10 cellular contexts compared by ENCODE assay signal in the genomic region with DNA sequence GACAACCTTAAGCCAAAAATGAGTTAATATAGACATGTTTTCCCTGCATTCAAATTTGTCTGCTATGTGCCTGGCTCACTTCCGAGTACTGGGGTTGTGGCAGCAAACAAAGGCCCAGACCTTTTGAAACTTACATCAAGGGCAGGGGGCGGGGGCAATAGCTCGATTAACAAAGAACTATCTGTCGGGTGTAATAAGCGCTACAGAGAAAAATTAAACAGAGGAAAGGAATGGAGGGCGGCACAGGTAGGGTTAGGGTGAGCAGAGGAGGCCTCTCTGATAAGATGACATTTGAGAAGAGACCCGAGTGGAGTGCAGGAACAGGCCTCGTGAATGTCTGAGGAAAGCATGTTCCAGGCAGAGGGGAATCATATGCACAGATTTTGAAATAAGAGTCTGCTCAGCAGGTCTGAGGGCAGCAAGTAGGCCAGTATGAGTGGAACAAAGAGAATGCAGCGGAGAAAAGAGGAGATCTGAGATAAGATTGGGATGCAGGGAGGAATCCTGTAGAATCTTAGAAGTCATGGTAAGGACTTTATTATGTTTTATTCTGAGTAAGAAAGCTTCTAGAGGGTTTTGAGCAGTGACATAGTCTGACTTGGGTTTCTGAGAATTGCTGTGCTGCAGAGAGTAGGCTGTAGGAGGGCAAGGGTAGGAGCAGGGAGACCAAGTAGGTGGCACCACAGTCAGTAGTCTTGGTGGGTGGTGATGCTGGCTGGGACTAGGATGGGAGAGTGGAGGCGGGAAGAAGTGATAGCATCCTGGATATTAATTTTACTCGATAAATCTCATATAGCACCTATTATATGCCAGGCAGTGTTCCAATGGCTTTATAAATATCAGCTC. TPM values are rescaled to one million over a fixed set of nuclear protein-coding genes. Genes with fewer than 3 reads are reported as not detected.
DNase-seq lines count a peak whose midpoint lies in the region; ATAC-seq and TF ChIP-seq lines count a peak whose summit lies in the region.
"Had no signal": no experiment of that assay in that cellular context is flagged by ENCODE, and none has a peak within 500 bp of the region (broad histone marks: within the 10 kb centered on the region; RNA-seq: fewer than 3 reads in every experiment).

No MANE protein-coding gene starts in this region.

- H3K36me3 ChIP-seq in left lung (no peaks in the 10 kb centered on the region), upper lobe of right lung (no peaks in the 10 kb centered on the region)
- H3K36me3 ChIP-seq: transverse colon had no signal

- H3K9me3 ChIP-seq in left lung: no peaks in the 10 kb centered on the region
- no peaks in the 10 kb centered on the region for H3K9me3 ChIP-seq in upper lobe of right lung
- H3K9me3 ChIP-seq: transverse colon had no signal

- TF ChIP-seq CTCF in left lung (IDR thresholded peaks at IDR 0.05) (no peak), upper lobe of right lung (IDR thresholded peaks at IDR 0.05) (no peak)

- peak; percentile 6 for DNase-seq in stimulated activated CD4-positive, alpha-beta T cell treated with anti-CD3 and anti-CD28 coated beads, Interleukin-12 subunit alpha, Interleukin-12 subunit beta, amount 100 ng/mL, for 4 hours
- no peak for DNase-seq in stimulated activated CD4-positive, alpha-beta T cell treated with anti-CD3 and anti-CD28 coated beads, Interleukin-2, amount 100 ng/mL, for 48 hours
- DNase-seq in activated gamma-delta T cell treated with anti-CD3 and anti-CD28 coated beads, Interleukin-2, amount 50 U/mL, for 16 hours (ENCODE audit: low read depth): peak; percentile 19
- no peak for DNase-seq in left lung
- no peak for DNase-seq in upper lobe of right lung
- DNase-seq in DMS 273 (lab: John Stamatoyannopoulos, UW; ENCODE audit: unreplicated experiment): no peak
- DNase-seq: transverse colon had no signal

- H3K27ac ChIP-seq in left lung: no peak overlapping the region
- no peak overlapping the region for H3K27ac ChIP-seq in upper lobe of right lung
- H3K27ac ChIP-seq: transverse colon had no signal

- intact Hi-C loops in left lung (cut with DNase I): no loop called here
- intact Hi-C loops in upper lobe of right lung (cut with DNase I): no loop called here

- H3K4me3 ChIP-seq in left lung: no peak overlapping the region
- H3K4me3 ChIP-seq in upper lobe of right lung: no peak overlapping the region
- H3K4me3 ChIP-seq: transverse colon had no signal

- H3K4me1 ChIP-seq in left lung: no peaks in the 10 kb centered on the region
- H3K4me1 ChIP-seq in upper lobe of right lung: no peaks in the 10 kb centered on the region
- H3K4me1 ChIP-seq: transverse colon had no signal

- H3K27me3 ChIP-seq in left lung: no peaks in the 10 kb centered on the region
- H3K27me3 ChIP-seq in upper lobe of right lung: no peaks in the 10 kb centered on the region
- H3K27me3 ChIP-seq: transverse colon had no signal

- ATAC-seq in left lung: peak; percentile 17
- peak; percentile 20 for ATAC-seq in upper lobe of right lung
- no peak for ATAC-seq in GM19467 (IDR thresholded peaks at IDR 0.05; ENCODE audit: unreplicated experiment)
- no peak for ATAC-seq in GM18502 (IDR thresholded peaks at IDR 0.05; ENCODE audit: poor library complexity, unreplicated experiment)
- ATAC-seq: HCT116 had no signal

RNA-seq across cellular contexts. Expression of gene BICDL1, which starts 52.6 kb away (rescaled TPM):
- 10 to 100 TPM; 10.7 to 12.0 TPM for total RNA-seq in left lung
- 20.6 TPM for total RNA-seq in upper lobe of right lung

Comparison
In these comparisons a context has a peak if more than half of its experiments do, and no peak if none do; other contexts are left out.
1. DNase-seq: peak in stimulated activated CD4-positive, alpha-beta T cell treated with anti-CD3 and anti-CD28 coated beads, Interleukin-12 subunit alpha, Interleukin-12 subunit beta, amount 100 ng/mL, for 4 hours (single experiment) and activated gamma-delta T cell treated with anti-CD3 and anti-CD28 coated beads, Interleukin-2, amount 50 U/mL, for 16 hours (single experiment); none in stimulated activated CD4-positive, alpha-beta T cell treated with anti-CD3 and anti-CD28 coated beads, Interleukin-2, amount 100 ng/mL, for 48 hours (0 of 2), left lung (0 of 2), upper lobe of right lung (single experiment) and DMS 273 (single experiment).
2. ATAC-seq: peak in left lung (single experiment) and upper lobe of right lung (single experiment); none in GM19467 (single experiment) and GM18502 (single experiment).